Comparison of ENCODE assay signal across 2 cellular contexts in the genomic region with DNA sequence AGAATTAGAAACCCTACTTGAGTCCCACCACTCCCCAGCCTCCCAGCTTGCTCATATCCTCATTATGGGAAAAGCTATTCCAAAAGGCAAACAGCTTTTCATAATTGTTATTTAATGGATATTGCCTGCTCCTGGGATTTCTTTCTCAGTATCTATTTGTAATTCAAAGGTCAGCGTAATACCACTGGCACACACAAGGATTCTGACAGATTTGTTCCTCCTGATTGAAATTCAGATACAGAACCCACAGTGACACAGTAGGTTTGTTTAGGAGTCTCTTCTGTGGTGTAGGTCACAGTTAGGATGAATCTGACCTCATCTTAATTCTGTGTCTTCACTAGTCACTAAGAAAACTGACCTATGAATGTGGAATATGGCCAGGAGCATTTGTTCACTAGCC.
TF ChIP-seq lines count a peak whose summit lies in the region.

No MANE protein-coding gene starts in this region.

TF ChIP-seq in liver, 16 proteins besides CTCF, POLR2A, EP300 and RAD21 (continued from another document):
- TF ChIP-seq, protein P1, sequence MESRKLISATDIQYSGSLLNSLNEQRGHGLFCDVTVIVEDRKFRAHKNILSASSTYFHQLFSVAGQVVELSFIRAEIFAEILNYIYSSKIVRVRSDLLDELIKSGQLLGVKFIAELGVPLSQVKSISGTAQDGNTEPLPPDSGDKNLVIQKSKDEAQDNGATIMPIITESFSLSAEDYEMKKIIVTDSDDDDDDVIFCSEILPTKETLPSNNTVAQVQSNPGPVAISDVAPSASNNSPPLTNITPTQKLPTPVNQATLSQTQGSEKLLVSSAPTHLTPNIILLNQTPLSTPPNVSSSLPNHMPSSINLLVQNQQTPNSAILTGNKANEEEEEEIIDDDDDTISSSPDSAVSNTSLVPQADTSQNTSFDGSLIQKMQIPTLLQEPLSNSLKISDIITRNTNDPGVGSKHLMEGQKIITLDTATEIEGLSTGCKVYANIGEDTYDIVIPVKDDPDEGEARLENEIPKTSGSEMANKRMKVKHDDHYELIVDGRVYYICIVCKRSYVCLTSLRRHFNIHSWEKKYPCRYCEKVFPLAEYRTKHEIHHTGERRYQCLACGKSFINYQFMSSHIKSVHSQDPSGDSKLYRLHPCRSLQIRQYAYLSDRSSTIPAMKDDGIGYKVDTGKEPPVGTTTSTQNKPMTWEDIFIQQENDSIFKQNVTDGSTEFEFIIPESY (IDR thresholded peaks at IDR 0.05): no peak
- no peak for TF ChIP-seq FOXA2 (IDR thresholded peaks at IDR 0.05)
- TF ChIP-seq, protein P2, sequence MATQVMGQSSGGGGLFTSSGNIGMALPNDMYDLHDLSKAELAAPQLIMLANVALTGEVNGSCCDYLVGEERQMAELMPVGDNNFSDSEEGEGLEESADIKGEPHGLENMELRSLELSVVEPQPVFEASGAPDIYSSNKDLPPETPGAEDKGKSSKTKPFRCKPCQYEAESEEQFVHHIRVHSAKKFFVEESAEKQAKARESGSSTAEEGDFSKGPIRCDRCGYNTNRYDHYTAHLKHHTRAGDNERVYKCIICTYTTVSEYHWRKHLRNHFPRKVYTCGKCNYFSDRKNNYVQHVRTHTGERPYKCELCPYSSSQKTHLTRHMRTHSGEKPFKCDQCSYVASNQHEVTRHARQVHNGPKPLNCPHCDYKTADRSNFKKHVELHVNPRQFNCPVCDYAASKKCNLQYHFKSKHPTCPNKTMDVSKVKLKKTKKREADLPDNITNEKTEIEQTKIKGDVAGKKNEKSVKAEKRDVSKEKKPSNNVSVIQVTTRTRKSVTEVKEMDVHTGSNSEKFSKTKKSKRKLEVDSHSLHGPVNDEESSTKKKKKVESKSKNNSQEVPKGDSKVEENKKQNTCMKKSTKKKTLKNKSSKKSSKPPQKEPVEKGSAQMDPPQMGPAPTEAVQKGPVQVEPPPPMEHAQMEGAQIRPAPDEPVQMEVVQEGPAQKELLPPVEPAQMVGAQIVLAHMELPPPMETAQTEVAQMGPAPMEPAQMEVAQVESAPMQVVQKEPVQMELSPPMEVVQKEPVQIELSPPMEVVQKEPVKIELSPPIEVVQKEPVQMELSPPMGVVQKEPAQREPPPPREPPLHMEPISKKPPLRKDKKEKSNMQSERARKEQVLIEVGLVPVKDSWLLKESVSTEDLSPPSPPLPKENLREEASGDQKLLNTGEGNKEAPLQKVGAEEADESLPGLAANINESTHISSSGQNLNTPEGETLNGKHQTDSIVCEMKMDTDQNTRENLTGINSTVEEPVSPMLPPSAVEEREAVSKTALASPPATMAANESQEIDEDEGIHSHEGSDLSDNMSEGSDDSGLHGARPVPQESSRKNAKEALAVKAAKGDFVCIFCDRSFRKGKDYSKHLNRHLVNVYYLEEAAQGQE (IDR thresholded peaks at IDR 0.05): no peak
- TF ChIP-seq RXRA (IDR thresholded peaks at IDR 0.05): no peak
- no peak for TF ChIP-seq NR2F2 (IDR thresholded peaks at IDR 0.05)
- no peak for TF ChIP-seq JUND (IDR thresholded peaks at IDR 0.05)
- no peak for TF ChIP-seq FOXA1 (IDR thresholded peaks at IDR 0.05)
- no peak for TF ChIP-seq HNF4A (conservative IDR thresholded peaks at IDR 0.05)

TF ChIP-seq in HepG2, 621 proteins besides CTCF, POLR2A, EP300 and RAD21 (continued from another document):
- TF ChIP-seq, protein P3, sequence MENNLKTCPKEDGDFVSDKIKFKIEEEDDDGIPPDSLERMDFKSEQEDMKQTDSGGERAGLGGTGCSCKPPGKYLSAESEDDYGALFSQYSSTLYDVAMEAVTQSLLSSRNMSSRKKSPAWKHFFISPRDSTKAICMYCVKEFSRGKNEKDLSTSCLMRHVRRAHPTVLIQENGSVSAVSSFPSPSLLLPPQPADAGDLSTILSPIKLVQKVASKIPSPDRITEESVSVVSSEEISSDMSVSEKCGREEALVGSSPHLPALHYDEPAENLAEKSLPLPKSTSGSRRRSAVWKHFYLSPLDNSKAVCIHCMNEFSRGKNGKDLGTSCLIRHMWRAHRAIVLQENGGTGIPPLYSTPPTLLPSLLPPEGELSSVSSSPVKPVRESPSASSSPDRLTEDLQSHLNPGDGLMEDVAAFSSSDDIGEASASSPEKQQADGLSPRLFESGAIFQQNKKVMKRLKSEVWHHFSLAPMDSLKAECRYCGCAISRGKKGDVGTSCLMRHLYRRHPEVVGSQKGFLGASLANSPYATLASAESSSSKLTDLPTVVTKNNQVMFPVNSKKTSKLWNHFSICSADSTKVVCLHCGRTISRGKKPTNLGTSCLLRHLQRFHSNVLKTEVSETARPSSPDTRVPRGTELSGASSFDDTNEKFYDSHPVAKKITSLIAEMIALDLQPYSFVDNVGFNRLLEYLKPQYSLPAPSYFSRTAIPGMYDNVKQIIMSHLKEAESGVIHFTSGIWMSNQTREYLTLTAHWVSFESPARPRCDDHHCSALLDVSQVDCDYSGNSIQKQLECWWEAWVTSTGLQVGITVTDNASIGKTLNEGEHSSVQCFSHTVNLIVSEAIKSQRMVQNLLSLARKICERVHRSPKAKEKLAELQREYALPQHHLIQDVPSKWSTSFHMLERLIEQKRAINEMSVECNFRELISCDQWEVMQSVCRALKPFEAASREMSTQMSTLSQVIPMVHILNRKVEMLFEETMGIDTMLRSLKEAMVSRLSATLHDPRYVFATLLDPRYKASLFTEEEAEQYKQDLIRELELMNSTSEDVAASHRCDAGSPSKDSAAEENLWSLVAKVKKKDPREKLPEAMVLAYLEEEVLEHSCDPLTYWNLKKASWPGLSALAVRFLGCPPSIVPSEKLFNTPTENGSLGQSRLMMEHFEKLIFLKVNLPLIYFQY (CRISPR knock-in tag; IDR thresholded peaks at IDR 0.05; ENCODE audit: borderline replicate concordance): no peak
- TF ChIP-seq ZC3H4 (CRISPR knock-in tag; IDR thresholded peaks at IDR 0.05; ENCODE audit: borderline replicate concordance): no peak
- TF ChIP-seq, protein P4, sequence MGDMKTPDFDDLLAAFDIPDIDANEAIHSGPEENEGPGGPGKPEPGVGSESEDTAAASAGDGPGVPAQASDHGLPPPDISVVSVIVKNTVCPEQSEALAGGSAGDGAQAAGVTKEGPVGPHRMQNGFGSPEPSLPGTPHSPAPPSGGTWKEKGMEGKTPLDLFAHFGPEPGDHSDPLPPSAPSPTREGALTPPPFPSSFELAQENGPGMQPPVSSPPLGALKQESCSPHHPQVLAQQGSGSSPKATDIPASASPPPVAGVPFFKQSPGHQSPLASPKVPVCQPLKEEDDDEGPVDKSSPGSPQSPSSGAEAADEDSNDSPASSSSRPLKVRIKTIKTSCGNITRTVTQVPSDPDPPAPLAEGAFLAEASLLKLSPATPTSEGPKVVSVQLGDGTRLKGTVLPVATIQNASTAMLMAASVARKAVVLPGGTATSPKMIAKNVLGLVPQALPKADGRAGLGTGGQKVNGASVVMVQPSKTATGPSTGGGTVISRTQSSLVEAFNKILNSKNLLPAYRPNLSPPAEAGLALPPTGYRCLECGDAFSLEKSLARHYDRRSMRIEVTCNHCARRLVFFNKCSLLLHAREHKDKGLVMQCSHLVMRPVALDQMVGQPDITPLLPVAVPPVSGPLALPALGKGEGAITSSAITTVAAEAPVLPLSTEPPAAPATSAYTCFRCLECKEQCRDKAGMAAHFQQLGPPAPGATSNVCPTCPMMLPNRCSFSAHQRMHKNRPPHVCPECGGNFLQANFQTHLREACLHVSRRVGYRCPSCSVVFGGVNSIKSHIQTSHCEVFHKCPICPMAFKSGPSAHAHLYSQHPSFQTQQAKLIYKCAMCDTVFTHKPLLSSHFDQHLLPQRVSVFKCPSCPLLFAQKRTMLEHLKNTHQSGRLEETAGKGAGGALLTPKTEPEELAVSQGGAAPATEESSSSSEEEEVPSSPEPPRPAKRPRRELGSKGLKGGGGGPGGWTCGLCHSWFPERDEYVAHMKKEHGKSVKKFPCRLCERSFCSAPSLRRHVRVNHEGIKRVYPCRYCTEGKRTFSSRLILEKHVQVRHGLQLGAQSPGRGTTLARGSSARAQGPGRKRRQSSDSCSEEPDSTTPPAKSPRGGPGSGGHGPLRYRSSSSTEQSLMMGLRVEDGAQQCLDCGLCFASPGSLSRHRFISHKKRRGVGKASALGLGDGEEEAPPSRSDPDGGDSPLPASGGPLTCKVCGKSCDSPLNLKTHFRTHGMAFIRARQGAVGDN (CRISPR knock-in tag; IDR thresholded peaks at IDR 0.05): no peak
- TF ChIP-seq ZNF468 (CRISPR knock-in tag; IDR thresholded peaks at IDR 0.05): no peak
- no peak for TF ChIP-seq PHB2 (IDR thresholded peaks at IDR 0.05; ENCODE audit: partially characterized antibody)
- no peak for TF ChIP-seq KDM5B (CRISPR knock-in tag; IDR thresholded peaks at IDR 0.05; ENCODE audit: borderline replicate concordance)
- no peak for TF ChIP-seq TOPORS (CRISPR knock-in tag; IDR thresholded peaks at IDR 0.05)
